ENCODE assay signal across 8 cellular contexts in the genomic region with DNA sequence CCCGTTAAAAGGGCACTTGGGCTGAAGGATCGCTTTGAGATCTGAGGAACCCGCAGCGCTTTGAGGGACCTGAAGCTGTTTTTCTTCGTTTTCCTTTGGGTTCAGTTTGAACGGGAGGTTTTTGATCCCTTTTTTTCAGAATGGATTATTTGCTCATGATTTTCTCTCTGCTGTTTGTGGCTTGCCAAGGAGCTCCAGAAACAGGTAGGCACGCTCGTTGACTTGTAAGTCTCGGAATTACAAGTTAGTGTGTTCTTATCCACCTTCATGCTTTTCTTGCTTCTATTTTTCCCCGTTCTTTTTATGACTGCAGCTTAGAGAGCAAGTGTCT. TPM values are rescaled to one million over a fixed set of nuclear protein-coding genes. Genes with fewer than 3 reads are reported as not detected.
DNase-seq lines count a peak whose midpoint lies in the region; ATAC-seq and TF ChIP-seq lines count a peak whose summit lies in the region.

No MANE protein-coding gene starts in this region.

- TF ChIP-seq CTCF in cardiac fibroblast (IDR thresholded peaks at IDR 0.05; ENCODE audit: low read depth, low read length) (no peak), nephron (IDR thresholded peaks at IDR 0.05; ENCODE audit: unreplicated experiment in 3 of 3) (no peak), GM20000 (IDR thresholded peaks at IDR 0.05; ENCODE audit: extremely low read depth, missing control alignments) (no peak)

- H3K4me3 Mint-ChIP-seq in CD8-positive, alpha-beta memory T cell, result peak overlapping the region in 6 of 7 donors; percentile 46 to 87 (median 82)
- H3K4me3 Mint-ChIP-seq in nephron, result peak overlapping the region; percentile 80 to 87 (median 84)

- H3K27me3 Mint-ChIP-seq in CD8-positive, alpha-beta memory T cell, result peaks cover 40 to 62% of the 10 kb centered on the region in 2 donors
- H3K27me3 Mint-ChIP-seq in nephron (ENCODE audit: low read depth), result peaks cover 65% of the 10 kb centered on the region

- H3K9me3 ChIP-seq in CD8-positive, alpha-beta memory T cell (ENCODE audit: low read length), result no peaks in the 10 kb centered on the region

- CTCF ChIA-PET in CD8-positive, alpha-beta memory T cell (lab: Charles Lee), result interaction anchor here (0.7 to 2.4 kb wide), 8 partner anchors 9 to 469 kb away, joined by 3 to 14 read pairs (median 3); no protein-coding TSS in a partner anchor

- no peak overlapping the region for H3K27ac Mint-ChIP-seq in CD8-positive, alpha-beta memory T cell
- H3K27ac Mint-ChIP-seq in nephron, result no peak overlapping the region

- DNase-seq in CD8-positive, alpha-beta memory T cell, result no peak
- DNase-seq in cardiac fibroblast (ENCODE audit: low read depth in 2 of 2) (no peak), NCI-H524 (lab: John Stamatoyannopoulos, UW) (no peak), GM20000 (ENCODE audit: low spot score) (no peak)

- POLR2A ChIA-PET in CD8-positive, alpha-beta memory T cell (lab: Charles Lee), result no interaction called here

- no peak overlapping the region for H3K27ac ChIP-seq in CD8-positive, alpha-beta memory T cell (ENCODE audit: low read depth, low read length)

- no peaks in the 10 kb centered on the region for H3K36me3 Mint-ChIP-seq in CD8-positive, alpha-beta memory T cell
- no peaks in the 10 kb centered on the region for H3K36me3 Mint-ChIP-seq in nephron (ENCODE audit: low read depth)

- H3K36me3 ChIP-seq in CD8-positive, alpha-beta memory T cell (ENCODE audit: insufficient read depth, low read length), result no peaks in the 10 kb centered on the region

- H3K27me3 ChIP-seq in CD8-positive, alpha-beta memory T cell (ENCODE audit: insufficient read depth, low read length, poor library complexity, severe bottlenecking), result peaks cover 14% of the 10 kb centered on the region

- H3K9me3 Mint-ChIP-seq in CD8-positive, alpha-beta memory T cell, result no peaks in the 10 kb centered on the region
- H3K9me3 Mint-ChIP-seq in nephron, result no peaks in the 10 kb centered on the region

- no peaks in the 10 kb centered on the region for H3K4me1 ChIP-seq in CD8-positive, alpha-beta memory T cell (ENCODE audit: insufficient read depth, low read length)

- H3K4me1 Mint-ChIP-seq in CD8-positive, alpha-beta memory T cell, result peaks cover 13 to 19% (median 19%) of the 10 kb centered on the region in 3 donors
- peaks cover 19% of the 10 kb centered on the region for H3K4me1 Mint-ChIP-seq in nephron

- H3K4me3 ChIP-seq in CD8-positive, alpha-beta memory T cell (ENCODE audit: low read length), result peak overlapping the region; percentile 66
- H3K4me3 ChIP-seq in cardiac fibroblast (replicated peaks in 1 of 2; ENCODE audit: low read depth in 2 of 2, low read length in 2 of 2), result peak overlapping the region; percentile 64 to 65

- ATAC-seq in HG03097 (IDR thresholded peaks at IDR 0.05; ENCODE audit: low FRiP score, unreplicated experiment) (peak; percentile 21), HG03175 (IDR thresholded peaks at IDR 0.05; ENCODE audit: unreplicated experiment) (no peak), HG03565 (IDR thresholded peaks at IDR 0.05; ENCODE audit: unreplicated experiment) (no peak)

RNA-seq across cellular contexts. Expression of gene EDN1, which starts 0.3 kb away (rescaled TPM):
- under 1 TPM in 1 of 2 experiments, not detected in 1; 0.11 TPM for total RNA-seq in CD8-positive, alpha-beta memory T cell
- not detected for polyA plus RNA-seq in CD8-positive, alpha-beta memory T cell
